17 cellular contexts compared by ENCODE assay signal in the genomic region with DNA sequence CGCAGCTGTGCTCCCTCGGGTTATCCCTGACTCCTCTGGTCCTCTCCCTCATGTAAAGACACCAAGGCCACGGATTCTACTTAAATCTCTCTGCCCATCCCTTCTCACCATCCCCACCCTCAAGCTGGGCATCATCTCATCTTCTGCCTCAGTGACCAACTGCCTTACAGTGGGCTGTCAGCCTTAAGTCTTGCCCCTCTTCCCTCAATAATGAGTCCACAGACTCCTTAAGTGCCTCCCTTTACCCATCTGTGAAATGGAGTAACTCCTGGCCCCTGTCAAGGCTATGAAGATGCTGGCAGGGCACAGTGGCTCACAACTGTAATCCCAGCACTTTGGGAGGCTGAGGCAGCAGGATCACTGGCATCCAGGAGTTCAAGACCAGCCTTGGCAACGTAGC. TPM values are rescaled to one million over a fixed set of nuclear protein-coding genes. Genes with fewer than 3 reads are reported as not detected.
DNase-seq lines count a peak whose midpoint lies in the region; ATAC-seq and TF ChIP-seq lines count a peak whose summit lies in the region.
"Had no signal": no experiment of that assay in that cellular context is flagged by ENCODE, and none has a peak within 500 bp of the region (broad histone marks: within the 10 kb centered on the region; RNA-seq: fewer than 3 reads in every experiment).

No MANE protein-coding gene starts in this region.

- no peak overlapping the region for H3K4me3 ChIP-seq in upper lobe of right lung
- H3K4me3 ChIP-seq: left ventricle myocardium inferior had no signal

- no peaks in the 10 kb centered on the region for H3K9me3 ChIP-seq in upper lobe of right lung
- H3K9me3 ChIP-seq: left ventricle myocardium inferior had no signal

- H3K27ac Mint-ChIP-seq in stimulated activated naive CD8-positive, alpha-beta T cell treated with anti-CD3 and anti-CD28 coated beads, Interleukin-15, Interleukin-2, amounts not matched to agents 100 ng/mL and 50 ng/mL, for 24 hours: peak overlapping the region; percentile 99
- peak overlapping the region; percentile 98 for H3K27ac Mint-ChIP-seq in activated CD4-positive, alpha-beta memory T cell treated with anti-CD3 and anti-CD28 coated beads, Interleukin-2, amount 10 ng/mL, durations not matched to agents 7 days and 5 days
- H3K27ac Mint-ChIP-seq in memory B cell: peak overlapping the region; percentile 96

- DNase-seq in stimulated activated naive CD8-positive, alpha-beta T cell treated with anti-CD3 and anti-CD28 coated beads, Interleukin-15, Interleukin-2, amounts not matched to agents 100 U/mL and 50 U/mL, for 24 hours: no peak
- no peak for DNase-seq in activated CD4-positive, alpha-beta memory T cell treated with anti-CD3 and anti-CD28 coated beads, Interleukin-2, amount 10 ng/mL, durations not matched to agents 7 days and 5 days
- no peak for DNase-seq in memory B cell (ENCODE audit: low spot score in 2 of 2)
- no peak for DNase-seq in upper lobe of right lung
- no peak for DNase-seq in hypothalamus (lab: John Stamatoyannopoulos, UW)
- DNase-seq in NCI-H1092 (lab: John Stamatoyannopoulos, UW): no peak
- DNase-seq: amygdala, foreskin keratinocyte, left ventricle myocardium inferior, NCI-H1930, OCI-M1, substantia nigra had no signal

- peak overlapping the region; percentile 81 for H3K27ac ChIP-seq in upper lobe of right lung
- H3K27ac ChIP-seq: foreskin keratinocyte had no signal

- H3K36me3 ChIP-seq in upper lobe of right lung: no peaks in the 10 kb centered on the region
- H3K36me3 ChIP-seq: left ventricle myocardium inferior had no signal

- no peak for ATAC-seq in stimulated activated naive CD8-positive, alpha-beta T cell treated with anti-CD3 and anti-CD28 coated beads, Interleukin-15, Interleukin-2, amounts not matched to agents 100 U/mL and 50 U/mL, for 24 hours
- ATAC-seq in memory B cell (ENCODE audit: low read depth) (no peak), upper lobe of right lung (no peak), GM18511 (IDR thresholded peaks at IDR 0.05; ENCODE audit: unreplicated experiment) (no peak)
- ATAC-seq: foreskin keratinocyte had no signal

- no peaks in the 10 kb centered on the region for H3K9me3 Mint-ChIP-seq in stimulated activated naive CD8-positive, alpha-beta T cell treated with anti-CD3 and anti-CD28 coated beads, Interleukin-15, Interleukin-2, amounts not matched to agents 100 ng/mL and 50 ng/mL, for 24 hours
- no peaks in the 10 kb centered on the region for H3K9me3 Mint-ChIP-seq in activated CD4-positive, alpha-beta memory T cell treated with anti-CD3 and anti-CD28 coated beads, Interleukin-2, amount 10 ng/mL, durations not matched to agents 7 days and 5 days
- H3K9me3 Mint-ChIP-seq in memory B cell: no peaks in the 10 kb centered on the region

- H3K27me3 ChIP-seq in upper lobe of right lung: no peaks in the 10 kb centered on the region
- H3K27me3 ChIP-seq: foreskin keratinocyte had no signal

- peaks cover 13% of the 10 kb centered on the region for H3K36me3 Mint-ChIP-seq in stimulated activated naive CD8-positive, alpha-beta T cell treated with anti-CD3 and anti-CD28 coated beads, Interleukin-15, Interleukin-2, amounts not matched to agents 100 ng/mL and 50 ng/mL, for 24 hours (ENCODE audit: low read depth)
- peaks cover 5% of the 10 kb centered on the region for H3K36me3 Mint-ChIP-seq in activated CD4-positive, alpha-beta memory T cell treated with anti-CD3 and anti-CD28 coated beads, Interleukin-2, amount 10 ng/mL, durations not matched to agents 7 days and 5 days (ENCODE audit: low read depth)
- peaks cover 5% of the 10 kb centered on the region for H3K36me3 Mint-ChIP-seq in memory B cell

- peaks cover 42% of the 10 kb centered on the region for H3K4me1 ChIP-seq in upper lobe of right lung
- H3K4me1 ChIP-seq: foreskin keratinocyte had no signal

- no peaks in the 10 kb centered on the region for H3K27me3 Mint-ChIP-seq in stimulated activated naive CD8-positive, alpha-beta T cell treated with anti-CD3 and anti-CD28 coated beads, Interleukin-15, Interleukin-2, amounts not matched to agents 100 ng/mL and 50 ng/mL, for 24 hours
- no peaks in the 10 kb centered on the region for H3K27me3 Mint-ChIP-seq in activated CD4-positive, alpha-beta memory T cell treated with anti-CD3 and anti-CD28 coated beads, Interleukin-2, amount 10 ng/mL, durations not matched to agents 7 days and 5 days
- H3K27me3 Mint-ChIP-seq in memory B cell: no peaks in the 10 kb centered on the region

- intact Hi-C loops in upper lobe of right lung (cut with DNase I): no loop called here

- CTCF ChIA-PET in activated CD4-positive, alpha-beta memory T cell treated with anti-CD3 and anti-CD28 coated beads, Interleukin-2, amount 10 ng/mL, durations not matched to agents 7 days and 5 days (lab: Charles Lee): interaction anchor here (1.4 to 1.5 kb wide), 2 partner anchors 16 to 28 kb away, joined by 4 to 6 read pairs; no protein-coding TSS in a partner anchor

- no peak overlapping the region for H3K4me3 Mint-ChIP-seq in stimulated activated naive CD8-positive, alpha-beta T cell treated with anti-CD3 and anti-CD28 coated beads, Interleukin-15, Interleukin-2, amounts not matched to agents 100 ng/mL and 50 ng/mL, for 24 hours
- no peak overlapping the region for H3K4me3 Mint-ChIP-seq in activated CD4-positive, alpha-beta memory T cell treated with anti-CD3 and anti-CD28 coated beads, Interleukin-2, amount 10 ng/mL, durations not matched to agents 7 days and 5 days
- H3K4me3 Mint-ChIP-seq in memory B cell: peak overlapping the region; percentile 49

- H3K4me1 Mint-ChIP-seq in stimulated activated naive CD8-positive, alpha-beta T cell treated with anti-CD3 and anti-CD28 coated beads, Interleukin-15, Interleukin-2, amounts not matched to agents 100 ng/mL and 50 ng/mL, for 24 hours (ENCODE audit: low read depth): peaks cover 62% of the 10 kb centered on the region
- peaks cover 50% of the 10 kb centered on the region for H3K4me1 Mint-ChIP-seq in activated CD4-positive, alpha-beta memory T cell treated with anti-CD3 and anti-CD28 coated beads, Interleukin-2, amount 10 ng/mL, durations not matched to agents 7 days and 5 days
- H3K4me1 Mint-ChIP-seq in memory B cell: peaks cover 68% of the 10 kb centered on the region

- TF ChIP-seq CTCF in upper lobe of right lung (IDR thresholded peaks at IDR 0.05): no peak

- POLR2A ChIA-PET in activated CD4-positive, alpha-beta memory T cell treated with anti-CD3 and anti-CD28 coated beads, Interleukin-2, amount 10 ng/mL, durations not matched to agents 7 days and 5 days (lab: Charles Lee): interaction anchor here (19.9 kb wide), 1 partner anchor 18 kb away, joined by 1302 read pairs; a partner anchor contains a TSS

RNA-seq across cellular contexts. Expression of a gene that starts 12.1 kb away (rescaled TPM):
- 100 to 1,000 TPM; 662 to 665 TPM for total RNA-seq in activated CD4-positive, alpha-beta memory T cell treated with anti-CD3 and anti-CD28 coated beads, Interleukin-2, amount 10 ng/mL, durations not matched to agents 7 days and 5 days
- total RNA-seq in upper lobe of right lung: 169 TPM

RNA-seq across cellular contexts. Expression of a gene that starts 14.5 kb away (rescaled TPM):
- 10 to 100 TPM; 46.9 to 49.9 TPM for total RNA-seq in activated CD4-positive, alpha-beta memory T cell treated with anti-CD3 and anti-CD28 coated beads, Interleukin-2, amount 10 ng/mL, durations not matched to agents 7 days and 5 days
- 37.0 TPM for total RNA-seq in upper lobe of right lung

RNA-seq across cellular contexts. Expression of a gene that starts 25.8 kb away (rescaled TPM):
- total RNA-seq in activated CD4-positive, alpha-beta memory T cell treated with anti-CD3 and anti-CD28 coated beads, Interleukin-2, amount 10 ng/mL, durations not matched to agents 7 days and 5 days: 1,000 to 10,000 TPM; 1,572 to 1,591 TPM
- 348 TPM for total RNA-seq in upper lobe of right lung
- total RNA-seq: M059J, myocyte, NCI-H460 had no signal

RNA-seq across cellular contexts. Expression of a gene that starts 57.9 kb away (rescaled TPM):
- 10 to 100 TPM; 35.5 to 37.7 TPM for total RNA-seq in activated CD4-positive, alpha-beta memory T cell treated with anti-CD3 and anti-CD28 coated beads, Interleukin-2, amount 10 ng/mL, durations not matched to agents 7 days and 5 days
- total RNA-seq in upper lobe of right lung: 10.3 TPM
